Comparison of ENCODE assay signal across 9 cellular contexts in the genomic region with DNA sequence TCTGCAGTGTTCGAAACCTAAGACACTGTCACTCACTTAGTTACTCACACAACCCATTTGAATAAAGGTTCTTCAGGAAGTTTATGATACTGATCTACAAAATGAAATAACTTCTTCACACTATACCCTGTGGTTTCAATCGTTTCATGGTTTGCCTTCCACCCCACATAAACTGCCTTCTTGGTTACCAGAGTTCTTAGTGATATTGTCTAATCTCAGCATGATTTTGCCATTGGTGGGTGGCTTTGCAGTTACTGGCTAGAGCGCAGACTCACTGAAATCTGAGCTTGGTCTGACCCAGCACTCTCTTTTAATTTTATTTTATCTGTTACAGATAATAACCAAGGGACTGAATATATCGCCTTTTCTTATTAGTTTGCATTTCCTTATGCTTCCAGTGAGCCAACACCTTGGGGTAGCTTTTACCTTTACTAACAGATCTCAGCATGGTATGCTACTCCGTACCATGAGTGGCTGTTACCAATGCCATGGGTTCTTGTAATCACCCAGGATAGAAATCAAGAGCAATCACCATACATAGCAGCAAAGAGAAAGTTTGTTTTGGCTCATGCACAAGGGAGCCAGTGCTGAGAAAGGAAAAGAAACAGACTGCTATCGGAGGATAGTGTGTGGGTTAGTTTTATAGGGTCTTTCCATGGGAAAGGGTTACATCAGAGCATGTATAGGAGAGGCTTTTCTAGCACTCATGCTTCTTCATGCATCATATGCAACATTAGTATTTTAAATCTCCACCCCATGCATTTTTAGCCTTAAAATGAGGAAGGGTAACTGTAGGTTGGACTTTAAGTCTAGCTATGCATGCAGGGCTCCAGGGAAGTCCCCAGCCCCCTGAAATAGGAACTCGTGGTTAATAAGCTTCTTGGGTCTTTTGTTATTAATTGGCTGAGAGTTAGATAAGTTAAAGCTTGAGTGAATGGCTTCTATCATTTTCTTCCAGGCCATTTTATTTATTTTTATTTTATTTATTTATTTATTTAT. TPM values are rescaled to one million over a fixed set of nuclear protein-coding genes. Genes with fewer than 3 reads are reported as not detected.
DNase-seq lines count a peak whose midpoint lies in the region; ATAC-seq and TF ChIP-seq lines count a peak whose summit lies in the region.
"Had no signal": no experiment of that assay in that cellular context is flagged by ENCODE, and none has a peak within 500 bp of the region (broad histone marks: within the 10 kb centered on the region; RNA-seq: fewer than 3 reads in every experiment).

No MANE protein-coding gene starts in this region.

- H3K27me3 ChIP-seq in DND-41 (ENCODE audit: insufficient read depth, low read length, poor library complexity), result no peaks in the 10 kb centered on the region
- H3K27me3 ChIP-seq in mucosa of stomach (ENCODE audit: control insufficient read depth, insufficient read depth, low read length), result no peaks in the 10 kb centered on the region
- H3K27me3 ChIP-seq in tibial nerve, result no peaks in the 10 kb centered on the region

- H3K9me3 ChIP-seq in DND-41 (ENCODE audit: insufficient read depth, low read length, severe bottlenecking), result peaks cover 11% of the 10 kb centered on the region
- no peaks in the 10 kb centered on the region for H3K9me3 ChIP-seq in mucosa of stomach (ENCODE audit: control insufficient read depth, low read length)
- H3K9me3 ChIP-seq in tibial nerve, result peaks cover 0 to 5% (median 0%) of the 10 kb centered on the region in 4 donors

- H3K36me3 Mint-ChIP-seq in activated T-cell treated with anti-CD3 and anti-CD28 coated beads, Interleukin-2, amount 50 U/mL, for 72 hours (ENCODE audit: insufficient read depth in 2 of 2), result peaks cover 2 to 3% of the 10 kb centered on the region in 2 donors

- no peaks in the 10 kb centered on the region for H3K79me2 ChIP-seq in DND-41 (ENCODE audit: insufficient read depth, low read length)

- TF ChIP-seq EP300 in tibial nerve (IDR thresholded peaks at IDR 0.05), result no peak

- peaks cover 61% of the 10 kb centered on the region for H3K4me1 Mint-ChIP-seq in activated T-cell treated with anti-CD3 and anti-CD28 coated beads, Interleukin-2, amount 50 U/mL, for 72 hours (ENCODE audit: low read depth)

- intact Hi-C loops in posterior cingulate gyrus (cut with DNase I), result loop anchor here (5.0 kb wide), 1 partner anchor 37 kb away; no protein-coding TSS in a partner anchor

- no peak for TF ChIP-seq POLR2A in tibial nerve (IDR thresholded peaks at IDR 0.05)

- H3K4me3 Mint-ChIP-seq in activated T-cell treated with anti-CD3 and anti-CD28 coated beads, Interleukin-2, amount 50 U/mL, for 72 hours, result peak overlapping the region; percentile 48 to 70

- H3K4me1 ChIP-seq in DND-41 (ENCODE audit: insufficient read depth, low read length) (no peaks in the 10 kb centered on the region), mucosa of stomach (ENCODE audit: control insufficient read depth, insufficient read depth, low read length) (peaks cover 77% of the 10 kb centered on the region), tibial nerve (peaks cover 0 to 45% (median 6%) of the 10 kb centered on the region in 4 donors)

- H4K20me1 ChIP-seq in DND-41 (ENCODE audit: insufficient read depth, low read length), result no peaks in the 10 kb centered on the region

- H3K9ac ChIP-seq in DND-41 (ENCODE audit: low read depth, low read length) (no peak overlapping the region), mucosa of stomach (ENCODE audit: low read length) (peak overlapping the region; percentile 2)

- H2AFZ ChIP-seq in DND-41 (ENCODE audit: low read depth, low read length), result no peak overlapping the region

- ATAC-seq in DND-41 (ENCODE audit: insufficient read depth, low read depth) (peak; percentile 84), GM19468 (IDR thresholded peaks at IDR 0.05; ENCODE audit: extremely low read depth, unreplicated experiment) (peak; percentile 14)
- peak; percentile 87 to 90 for ATAC-seq in activated T-cell treated with anti-CD3 and anti-CD28 coated beads, Interleukin-2, amount 50 U/mL, for 72 hours (replicated peaks in 1 of 2)

- no peak overlapping the region for H3K4me2 ChIP-seq in DND-41 (ENCODE audit: insufficient read depth, low read length)

- no peaks in the 10 kb centered on the region for H3K27me3 Mint-ChIP-seq in activated T-cell treated with anti-CD3 and anti-CD28 coated beads, Interleukin-2, amount 50 U/mL, for 72 hours (ENCODE audit: low read depth)

- H3K4me3 ChIP-seq in DND-41 (ENCODE audit: low read depth in 1 of 2, low read length in 2 of 2) (no peak overlapping the region), mucosa of stomach (ENCODE audit: low read length) (no peak overlapping the region), tibial nerve (no peak overlapping the region)

- TF ChIP-seq CTCF in DND-41 (IDR thresholded peaks at IDR 0.05; ENCODE audit: borderline replicate concordance, extremely low read depth, low read length, poor library complexity, severe bottlenecking) (no peak), tibial nerve (IDR thresholded peaks at IDR 0.05) (no peak)

- H3K27ac Mint-ChIP-seq in activated T-cell treated with anti-CD3 and anti-CD28 coated beads, Interleukin-2, amount 50 U/mL, for 72 hours, result no peak overlapping the region

- WGBS in tibial nerve, 2 donors, result 56 to 64% methylated on average over 7 of the region's 7 CpGs

- H3K9me3 Mint-ChIP-seq in activated T-cell treated with anti-CD3 and anti-CD28 coated beads, Interleukin-2, amount 50 U/mL, for 72 hours, result peaks cover 0 to 2% of the 10 kb centered on the region in 2 donors

- DNase-seq in DND-41 (peak; percentile 17), tibial nerve (ENCODE audit: low spot score in 2 of 2) (no peak), posterior cingulate gyrus (no peak), mucosa of gallbladder (ENCODE audit: low spot score) (no peak)
- DNase-seq in activated T-cell treated with anti-CD3 and anti-CD28 coated beads, Interleukin-2, amount 50 U/mL, for 72 hours, result peak; percentile 31 to 56
- no peak for DNase-seq in effector CD8-positive, alpha-beta T cell (lab: John Stamatoyannopoulos, UW)

- H3K27ac ChIP-seq in DND-41 (ENCODE audit: low read length) (no peak overlapping the region), tibial nerve (no peak overlapping the region)
- H3K27ac ChIP-seq: RWPE1 had no signal

- H3K36me3 ChIP-seq in DND-41 (ENCODE audit: insufficient read depth, low read length) (no peaks in the 10 kb centered on the region), mucosa of stomach (ENCODE audit: control insufficient read depth, insufficient read depth, low read length) (no peaks in the 10 kb centered on the region), tibial nerve (no peaks in the 10 kb centered on the region)

RNA-seq across cellular contexts. Expression of gene ANXA4, which starts 33.3 kb away (rescaled TPM):
- total RNA-seq in activated T-cell treated with anti-CD3 and anti-CD28 coated beads, Interleukin-2, amount 50 U/mL, for 72 hours, result 10 to 100 TPM; 25.3 to 30.2 TPM
- total RNA-seq in tibial nerve (10 to 100 TPM; 61.8 to 79.4 (median 73.9) TPM), mucosa of gallbladder (2,875 TPM)

RNA-seq across cellular contexts. Expression of gene GMCL1, which starts 54.2 kb away (rescaled TPM):
- 10 to 100 TPM; 23.7 to 25.4 TPM for total RNA-seq in activated T-cell treated with anti-CD3 and anti-CD28 coated beads, Interleukin-2, amount 50 U/mL, for 72 hours
- total RNA-seq in tibial nerve, result 10 to 100 TPM; 11.2 to 20.1 (median 15.5) TPM
- 29.0 TPM for total RNA-seq in mucosa of gallbladder

Comparison
In these comparisons a context has a peak if more than half of its experiments do, and no peak if none do; other contexts are left out.
1. ATAC-seq: peak in every context shown above with its lines; median percentile 88 in activated T-cell treated with anti-CD3 and anti-CD28 coated beads, Interleukin-2, amount 50 U/mL, for 72 hours; 84 in DND-41; 14 in GM19468.
2. DNase-seq: peak in DND-41 (single experiment) and activated T-cell treated with anti-CD3 and anti-CD28 coated beads, Interleukin-2, amount 50 U/mL, for 72 hours (2 of 2); none in tibial nerve (0 of 2), effector CD8-positive, alpha-beta T cell (single experiment), posterior cingulate gyrus (0 of 10) and mucosa of gallbladder (single experiment).
3. RNA of gene ANXA4, which starts 33.3 kb away (total RNA-seq): 2,875 TPM in mucosa of gallbladder (single experiment); 61.8 to 79.4 TPM in tibial nerve and 25.3 to 30.2 TPM in activated T-cell treated with anti-CD3 and anti-CD28 coated beads, Interleukin-2, amount 50 U/mL, for 72 hours; every median in the first group is over 10 times any median in the second.